ENCODE assay signal across 27 cellular contexts in genomic region chr10:27500886-27501285, GRCh38.
"Had no signal": no experiment of that assay in that cellular context is flagged by ENCODE, and none has a peak within 500 bp of the region (broad histone marks: within the 10 kb centered on the region; RNA-seq: fewer than 3 reads in every experiment).

No MANE protein-coding gene starts in this region.

- ATAC-seq: activated CD4-positive, alpha-beta T cell treated with anti-CD3 and anti-CD28 coated beads for 36 hours; activated T-helper 17 cell treated with anti-CD3 and anti-CD28 coated beads, Interleukin-2, amount 50 U/mL, for 72 hours; Right ventricle myocardium inferior; T-cell had no signal

- DNase-seq: activated CD4-positive, alpha-beta memory T cell treated with anti-CD3 and anti-CD28 coated beads, Interleukin-2, amount 10 ng/mL, durations not matched to agents 7 days and 5 days; activated CD4-positive, alpha-beta T cell treated with anti-CD3 and anti-CD28 coated beads for 36 hours; activated CD4-positive, alpha-beta T cell treated with anti-CD3 and anti-CD28 coated beads, Interleukin-2, amount 50 U/mL, for 1 hour; activated gamma-delta T cell; activated naive CD4-positive, alpha-beta T cell treated with anti-CD3 and anti-CD28 coated beads for 36 hours; activated T-cell treated with anti-CD3 and anti-CD28 coated beads for 4 hours; activated T-cell treated with anti-CD3 and anti-CD28 coated beads, Interleukin-2, amount 50 U/mL, for 48 hours; amygdala; cerebellar nuclear complex; MG63; MV-4-11; NCI-H1092 treated with DMSO at 0.1 percent for 48 hours; NCI-H1417 treated with DMSO at 0.1 percent for 48 hours; NCI-H1694; NCI-H2029 treated with DMSO at 0.1 percent for 48 hours; NCI-H524; PC-9; T-cell; T-helper 2 cell; T1000; WERI-Rb-1 had no signal

- H3K4me2 ChIP-seq: KMS-11, PC-9 had no signal

- H3K27me3 ChIP-seq: MG63 had no signal

- H3K4me3 ChIP-seq: MG63, PC-9, SK-N-MC had no signal

- H3K36me3 ChIP-seq: MG63, WERI-Rb-1 had no signal

- H3K27me3 Mint-ChIP-seq: activated CD4-positive, alpha-beta memory T cell treated with anti-CD3 and anti-CD28 coated beads, Interleukin-2, amount 10 ng/mL, durations not matched to agents 7 days and 5 days; activated naive CD8-positive, alpha-beta T cell; activated T-helper 17 cell treated with anti-CD3 and anti-CD28 coated beads, Interleukin-2, amount 50 U/mL, for 72 hours; T-cell had no signal

- H3K9me3 ChIP-seq: MG63 had no signal

- H2AFZ ChIP-seq: PC-9 had no signal

- H3K9me3 Mint-ChIP-seq: activated naive CD4-positive, alpha-beta T cell treated with anti-CD3 and anti-CD28 coated beads for 36 hours; activated T-helper 17 cell treated with anti-CD3 and anti-CD28 coated beads, Interleukin-2, amount 50 U/mL, for 72 hours; T-cell had no signal

- H3K27ac ChIP-seq: KMS-11, PC-9, SK-N-MC, WERI-Rb-1 had no signal

- H3K4me3 Mint-ChIP-seq: activated CD4-positive, alpha-beta memory T cell treated with anti-CD3 and anti-CD28 coated beads, Interleukin-2, amount 10 ng/mL, durations not matched to agents 7 days and 5 days; activated CD4-positive, alpha-beta T cell treated with anti-CD3 and anti-CD28 coated beads for 36 hours; activated naive CD4-positive, alpha-beta T cell treated with anti-CD3 and anti-CD28 coated beads for 36 hours; activated naive CD8-positive, alpha-beta T cell; activated T-helper 17 cell treated with anti-CD3 and anti-CD28 coated beads, Interleukin-2, amount 50 U/mL, for 72 hours; T-cell had no signal

- H3K36me3 Mint-ChIP-seq: activated naive CD8-positive, alpha-beta T cell had no signal

- H3K27ac Mint-ChIP-seq: activated CD4-positive, alpha-beta memory T cell treated with anti-CD3 and anti-CD28 coated beads, Interleukin-2, amount 10 ng/mL, durations not matched to agents 7 days and 5 days; activated CD4-positive, alpha-beta T cell treated with anti-CD3 and anti-CD28 coated beads for 36 hours; activated naive CD4-positive, alpha-beta T cell treated with anti-CD3 and anti-CD28 coated beads for 36 hours; activated naive CD8-positive, alpha-beta T cell; activated T-helper 17 cell treated with anti-CD3 and anti-CD28 coated beads, Interleukin-2, amount 50 U/mL, for 72 hours; brain; T-cell had no signal

- H3K9ac ChIP-seq: KMS-11 had no signal
